In genomic region chr16:63289834-63290460, GRCh38 we compare ENCODE assay signal across 8 cellular contexts.
A peak's percentile ranks its signal among the peaks of the same experiment; 100 is the strongest.
DNase-seq lines count a peak whose midpoint lies in the region; ATAC-seq and TF ChIP-seq lines count a peak whose summit lies in the region.

No MANE protein-coding gene starts in this region.

- H3K27ac Mint-ChIP-seq in T-helper 2 cell treated with Interferon-gamma antibody and Interleukin-4, amounts not matched to agents 5 μg/mL and 100 μg/mL, for 36 hours = no peak overlapping the region

- no peak overlapping the region for H2BK20ac ChIP-seq in IMR-90 (ENCODE audit: low read depth, low read length)

- TF ChIP-seq POLR2A in IMR-90 (IDR thresholded peaks at IDR 0.05; ENCODE audit: low read depth, low read length) = no peak

- H3K4me2 ChIP-seq in IMR-90 (ENCODE audit: low read depth, low read length) (no peak overlapping the region), PC-9 (no peak overlapping the region)

- 20% methylated on average over 1 of the region's 16 CpGs; no CpG with 5 or more reads in 1 of the 2 experiments for whole genome bisulfite sequencing in IMR-90 (ENCODE audit: extremely low coverage in 2 of 2, insufficient read length in 1 of 2), 2 experiments

- no peaks in the 10 kb centered on the region for H3K36me3 Mint-ChIP-seq in T-helper 2 cell treated with Interferon-gamma antibody and Interleukin-4, amounts not matched to agents 5 μg/mL and 100 μg/mL, for 36 hours (ENCODE audit: low read depth)

- ATAC-seq in IMR-90 (ENCODE audit: low read depth) = no peak
- peak; percentile 57 for ATAC-seq in omental fat pad (ENCODE audit: low FRiP score)
- no peak for ATAC-seq in GM21360 (IDR thresholded peaks at IDR 0.05; ENCODE audit: unreplicated experiment)
- no peak for ATAC-seq in GM21447 (IDR thresholded peaks at IDR 0.05; ENCODE audit: unreplicated experiment)

- H3K23ac ChIP-seq in IMR-90 (ENCODE audit: low read depth, low read length) = no peak overlapping the region

- DNase-seq in G401 (ENCODE audit: low spot score) = peak; percentile 21
- DNase-seq in IMR-90 = no peak
- peak in 1 of 2 experiments; percentile 27 for DNase-seq in PC-9
- DNase-seq in fibroblast of the conjunctiva (ENCODE audit: low read depth) = peak; percentile 1
- no peak for DNase-seq in omental fat pad (ENCODE audit: low spot score)
- DNase-seq in T-helper 2 cell treated with Interferon-gamma antibody and Interleukin-4, amounts not matched to agents 5 μg/mL and 100 μg/mL, for 36 hours (ENCODE audit: low spot score) = no peak

- no peak overlapping the region for H3K4me3 Mint-ChIP-seq in T-helper 2 cell treated with Interferon-gamma antibody and Interleukin-4, amounts not matched to agents 5 μg/mL and 100 μg/mL, for 36 hours

- H3K18ac ChIP-seq in IMR-90 (ENCODE audit: low read depth, low read length) = no peak overlapping the region

- H4K8ac ChIP-seq in IMR-90 (ENCODE audit: low read depth in 2 of 2, low read length in 2 of 2) = no peak overlapping the region

- H3K4me1 Mint-ChIP-seq in T-helper 2 cell treated with Interferon-gamma antibody and Interleukin-4, amounts not matched to agents 5 μg/mL and 100 μg/mL, for 36 hours (ENCODE audit: low read depth) = no peaks in the 10 kb centered on the region

- H3K27ac ChIP-seq in IMR-90 (ENCODE audit: insufficient read depth, low read length) (no peak overlapping the region), PC-9 (no peak overlapping the region)

- no peaks in the 10 kb centered on the region for H3K27me3 ChIP-seq in IMR-90 (ENCODE audit: control insufficient read depth, insufficient read depth, low read length)
- peaks cover 4% of the 10 kb centered on the region; the same call in 1 of the 2 replicates for H3K27me3 ChIP-seq in PC-9 (ENCODE audit: insufficient read depth, low read depth)

- no peaks in the 10 kb centered on the region for H3K79me2 ChIP-seq in PC-9 (ENCODE audit: low read depth)

- H2BK5ac ChIP-seq in IMR-90 (ENCODE audit: low read depth, low read length, poor library complexity, severe bottlenecking) = no peak overlapping the region

- H3K4me1 ChIP-seq in IMR-90 (ENCODE audit: control insufficient read depth, insufficient read depth, low read length) = no peaks in the 10 kb centered on the region
- no peaks in the 10 kb centered on the region for H3K4me1 ChIP-seq in PC-9 (replicated peaks; ENCODE audit: insufficient read depth)

- H4K91ac ChIP-seq in IMR-90 (ENCODE audit: insufficient read depth, low read depth, low read length) = no peak overlapping the region

- H3K9me3 ChIP-seq in IMR-90 (ENCODE audit: control insufficient read depth, insufficient read depth, low read length) (peaks cover 6% of the 10 kb centered on the region), PC-9 (ENCODE audit: insufficient read depth, low read depth) (no peaks in the 10 kb centered on the region)

- no peak overlapping the region for H3K14ac ChIP-seq in IMR-90 (replicated peaks; ENCODE audit: low read depth, low read length)

- H2AFZ ChIP-seq in IMR-90 (replicated peaks; ENCODE audit: low read length, poor library complexity) (no peak overlapping the region), PC-9 (no peak overlapping the region)

- no peaks in the 10 kb centered on the region for H3K36me3 ChIP-seq in IMR-90 (ENCODE audit: control insufficient read depth, insufficient read depth, low read length)
- H3K36me3 ChIP-seq in PC-9 (ENCODE audit: low read depth) = no peaks in the 10 kb centered on the region

- no peak overlapping the region for H3K4ac ChIP-seq in IMR-90 (ENCODE audit: low read depth, low read length)

- H3F3A ChIP-seq in PC-9 (ENCODE audit: insufficient read depth, low read depth) = no peaks in the 10 kb centered on the region

- H3K9me3 Mint-ChIP-seq in T-helper 2 cell treated with Interferon-gamma antibody and Interleukin-4, amounts not matched to agents 5 μg/mL and 100 μg/mL, for 36 hours = peaks cover 11% of the 10 kb centered on the region

- H3K27me3 Mint-ChIP-seq in T-helper 2 cell treated with Interferon-gamma antibody and Interleukin-4, amounts not matched to agents 5 μg/mL and 100 μg/mL, for 36 hours (ENCODE audit: low read depth) = no peaks in the 10 kb centered on the region

- CTCF ChIA-PET in IMR-90 (lab: Yijun Ruan, JAX) (no interaction called here), PC-9 (lab: Charles Lee) (interaction anchor here (1.0 kb wide), 1 partner anchor 1100 kb away, joined by 5 read pairs; no protein-coding TSS in a partner anchor)

- dilution Hi-C loops in IMR-90 (cut with HindIII; ENCODE audit: low sequenced_read_pairs, unreplicated experiment) = no loop called here

- peak; percentile 39 for TF ChIP-seq CTCF in IMR-90 (conservative IDR thresholded peaks at IDR 0.05; ENCODE audit: low read depth, low read length)
- TF ChIP-seq CTCF in PC-9 (conservative IDR thresholded peaks at IDR 0.05) = peak; percentile 71
- no peak for TF ChIP-seq CTCF in omental fat pad (IDR thresholded peaks at IDR 0.05)

- H3K79me1 ChIP-seq in IMR-90 (ENCODE audit: low read depth in 1 of 2, low read length in 2 of 2) = no peaks in the 10 kb centered on the region

- no peak overlapping the region for H2BK120ac ChIP-seq in IMR-90 (ENCODE audit: low read depth, low read length)

- BruUV-seq in IMR-90 (replicated peaks; lab: Mats Ljungman, UMichigan) (no TSS peak), PC-9 (replicated peaks; lab: Mats Ljungman, UMichigan) (no TSS peak)

- H3K56ac ChIP-seq in IMR-90 (ENCODE audit: extremely low read depth, insufficient read depth, low read length) = no peak overlapping the region

- H2BK15ac ChIP-seq in IMR-90 (ENCODE audit: low read depth, low read length) = no peak overlapping the region

- no peak overlapping the region for H3K4me3 ChIP-seq in IMR-90 (ENCODE audit: insufficient read depth, low read depth, low read length)
- no peak overlapping the region for H3K4me3 ChIP-seq in PC-9

- intact Hi-C loops in IMR-90 (cut with micrococcal nuclease) (no loop called here), PC-9 (cut with micrococcal nuclease; ENCODE audit: unreplicated experiment) (loop anchor here (5.0 to 10.0 kb wide), 2 partner anchors 1063 to 1095 kb away; no protein-coding TSS in a partner anchor)

- no peak overlapping the region for H3K9ac ChIP-seq in IMR-90 (ENCODE audit: low read depth, low read length)

- in situ Hi-C loops in G401 (cut with HindIII; ENCODE audit: low sequenced_read_pairs) = no loop called here
- in situ Hi-C loops in IMR-90 (cut with MboI; ENCODE audit: low sequenced_read_pairs) = no loop called here

- no peak overlapping the region for H2AK5ac ChIP-seq in IMR-90 (ENCODE audit: low read depth, low read length)

- no peaks in the 10 kb centered on the region for H3K9me2 ChIP-seq in PC-9 (ENCODE audit: insufficient read depth)

- H4K20me1 ChIP-seq in IMR-90 (ENCODE audit: insufficient read depth, low read length) (no peaks in the 10 kb centered on the region), PC-9 (ENCODE audit: insufficient read depth) (no peaks in the 10 kb centered on the region)

- TF ChIP-seq RAD21 in IMR-90 (IDR thresholded peaks at IDR 0.05; ENCODE audit: low read length) = peak; percentile 42

- POLR2A ChIA-PET in IMR-90 (lab: Charles Lee; ENCODE audit: unreplicated experiment) (no interaction called here), PC-9 (lab: Charles Lee; ENCODE audit: unreplicated experiment) (no interaction called here)

- H4K5ac ChIP-seq in IMR-90 (ENCODE audit: low read depth, low read length) = no peak overlapping the region

- H2AK9ac ChIP-seq in IMR-90 (replicated peaks; ENCODE audit: low read depth, low read length, poor library complexity) = no peak overlapping the region

- no peaks in the 10 kb centered on the region for H3K9me1 ChIP-seq in IMR-90 (ENCODE audit: insufficient read depth, low read length)

TF ChIP-seq in IMR-90, 13 proteins besides CTCF, POLR2A, EP300 and RAD21:
- TF ChIP-seq FOS (IDR thresholded peaks at IDR 0.05; ENCODE audit: low read depth, low read length) (no peak), MAZ (IDR thresholded peaks at IDR 0.05; ENCODE audit: borderline replicate concordance, low read depth, low read length) (no peak), ELK1 (IDR thresholded peaks at IDR 0.05; ENCODE audit: borderline replicate concordance, low read depth, low read length) (no peak), CEBPB (IDR thresholded peaks at IDR 0.05; ENCODE audit: low read depth, low read length) (no peak), NFE2L2 (IDR thresholded peaks at IDR 0.05; ENCODE audit: low read depth, low read length) (no peak), BHLHE40 (IDR thresholded peaks at IDR 0.05; ENCODE audit: low read depth, low read length) (no peak), MXI1 (IDR thresholded peaks at IDR 0.05; ENCODE audit: borderline replicate concordance, low read depth, low read length) (no peak), RCOR1 (IDR thresholded peaks at IDR 0.05; ENCODE audit: insufficient replicate concordance, low read length) (no peak), MAFK (IDR thresholded peaks at IDR 0.05; ENCODE audit: low read depth, low read length) (no peak), SMC3 (IDR thresholded peaks at IDR 0.05; ENCODE audit: low read depth, low read length) (no peak), CHD1 (IDR thresholded peaks at IDR 0.05; ENCODE audit: low read depth, low read length) (no peak)

Comparison
In these comparisons a context has a peak if more than half of its experiments do, and no peak if none do; other contexts are left out.
1. DNase-seq: peak in G401 (single experiment) and fibroblast of the conjunctiva (single experiment); none in IMR-90 (single experiment), omental fat pad (single experiment) and T-helper 2 cell treated with Interferon-gamma antibody and Interleukin-4, amounts not matched to agents 5 μg/mL and 100 μg/mL, for 36 hours (single experiment).
2. CTCF ChIP-seq: peak in IMR-90 (single experiment) and PC-9 (single experiment); none in omental fat pad (0 of 3).